ENCODE assay signal across 5 cellular contexts in the genomic region with DNA sequence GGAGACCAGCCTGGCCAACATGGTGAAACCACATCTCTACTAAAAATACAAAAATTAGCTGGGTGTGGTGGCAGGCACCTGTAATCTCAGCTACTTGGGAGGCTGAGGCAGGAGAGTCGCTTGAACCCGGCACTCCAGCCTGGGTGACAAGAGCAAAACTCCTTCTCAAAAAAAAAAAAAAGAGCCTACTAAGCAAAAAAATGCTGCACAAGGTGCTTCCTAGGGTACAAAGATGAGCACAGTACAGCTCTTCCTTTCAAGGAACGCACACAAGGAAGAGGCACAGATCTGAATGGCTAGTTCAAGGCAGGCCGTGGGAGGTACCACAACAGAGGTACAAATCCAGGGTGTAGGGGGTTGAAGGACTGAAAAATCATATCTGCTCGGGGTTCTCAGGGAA. TPM values are rescaled to one million over a fixed set of nuclear protein-coding genes. Genes with fewer than 3 reads are reported as not detected.
"Had no signal": no experiment of that assay in that cellular context is flagged by ENCODE, and none has a peak within 500 bp of the region (broad histone marks: within the 10 kb centered on the region; RNA-seq: fewer than 3 reads in every experiment).

No MANE protein-coding gene starts in this region.

RNA-seq across cellular contexts. Expression of a gene that starts 46.9 kb away (rescaled TPM):
- total RNA-seq: activated B cell treated with CpG ODN at 0.5 μM for 24 hours; activated CD4-positive, alpha-beta T cell treated with anti-CD3 and anti-CD28 coated beads, Interleukin-2, amount 10 ng/mL, durations not matched to agents 7 days and 5 days; activated naive CD4-positive, alpha-beta T cell treated with anti-CD3 and anti-CD28 coated beads for 36 hours; activated naive CD8-positive, alpha-beta T cell treated with anti-CD3 and anti-CD28 coated beads, Interleukin-2, amount 10 ng/mL, durations not matched to agents 7 days and 5 days had no signal
- polyA plus RNA-seq: aorta had no signal
